7 cellular contexts compared by ENCODE assay signal in genomic region chr22:46922037-46922436, GRCh38.
"Had no signal": no experiment of that assay in that cellular context is flagged by ENCODE, and none has a peak within 500 bp of the region (broad histone marks: within the 10 kb centered on the region; RNA-seq: fewer than 3 reads in every experiment).

No MANE protein-coding gene starts in this region.

- H3K9ac ChIP-seq: GM23248 had no signal

- H3K4me1 ChIP-seq: HAP-1 had no signal

- DNase-seq: GM23248, GOT3, H7, KG1 had no signal

- H3K27ac ChIP-seq: GM23248 had no signal

- FAIRE-seq: HTR-8/SVneo had no signal

- H2AFZ ChIP-seq: GM23248 had no signal

- H3K4me3 ChIP-seq: GM23248, HAP-1 had no signal

- ATAC-seq: HCT116 had no signal

- H3K36me3 ChIP-seq: HAP-1 had no signal
